Comparison of ENCODE assay signal across 17 cellular contexts in genomic region chr3:139301654-139302053, GRCh38. TPM values are rescaled to one million over a fixed set of nuclear protein-coding genes. Genes with fewer than 3 reads are reported as not detected.
DNase-seq lines count a peak whose midpoint lies in the region; TF ChIP-seq lines count a peak whose summit lies in the region.
"Had no signal": no experiment of that assay in that cellular context is flagged by ENCODE, and none has a peak within 500 bp of the region (broad histone marks: within the 10 kb centered on the region; RNA-seq: fewer than 3 reads in every experiment).

No MANE protein-coding gene starts in this region.

- no CpG with 5 or more reads among the region's 4 CpGs for WGBS in trophoblast cell (ENCODE audit: extremely low coverage, insufficient coverage, insufficient read length)

- H3K4ac ChIP-seq in trophoblast cell (ENCODE audit: low read depth, low read length): no peak overlapping the region

- peak overlapping the region; percentile 12 for H3K18ac ChIP-seq in trophoblast cell (ENCODE audit: low read length)

- H4K8ac ChIP-seq in trophoblast cell (ENCODE audit: low read depth, low read length): peak overlapping the region; percentile 5

- H2BK5ac ChIP-seq in trophoblast cell (ENCODE audit: low read depth, low read length, poor library complexity): peak overlapping the region; percentile 19

- H2BK12ac ChIP-seq in trophoblast cell (ENCODE audit: low read length): peak overlapping the region; percentile 70

- H3K27me3 ChIP-seq in AG04450 (ENCODE audit: control insufficient read depth, insufficient read depth, low read length) (no peaks in the 10 kb centered on the region), MG63 (no peaks in the 10 kb centered on the region), trophoblast cell (ENCODE audit: insufficient read depth, low read length) (no peaks in the 10 kb centered on the region), A673 (replicated peaks; ENCODE audit: insufficient read depth, low read depth, low read length, poor library complexity) (no peaks in the 10 kb centered on the region)
- H3K27me3 ChIP-seq: uterus had no signal

- intact Hi-C loops in A673 (cut with micrococcal nuclease; ENCODE audit: unreplicated experiment): no loop called here

- no peaks in the 10 kb centered on the region for H3K79me2 ChIP-seq in trophoblast cell (ENCODE audit: control insufficient read depth, insufficient read depth, low read length, poor library complexity)

- H3K79me1 ChIP-seq in trophoblast cell (ENCODE audit: low read length): peaks cover 19% of the 10 kb centered on the region

- peak overlapping the region; percentile 49 for H2BK120ac ChIP-seq in trophoblast cell (ENCODE audit: insufficient read depth, low read length, poor library complexity)

- H3K14ac ChIP-seq in trophoblast cell (ENCODE audit: low read length): peak overlapping the region; percentile 25

- peak overlapping the region; percentile 49 for H2AK5ac ChIP-seq in trophoblast cell (ENCODE audit: low read length)

- CTCF ChIA-PET in AG04450 (lab: Charles Lee): interaction anchor here (0.7 to 5.4 kb wide), 8 partner anchors 9 to 385 kb away, joined by 3 to 33 read pairs (median 4); no protein-coding TSS in a partner anchor
- CTCF ChIA-PET in A673 (lab: Charles Lee): no interaction called here

- no peaks in the 10 kb centered on the region; the same call in 1 of the 2 replicates for H3K9me3 ChIP-seq in AG04450 (ENCODE audit: control insufficient read depth, insufficient read depth, low read length)
- no peaks in the 10 kb centered on the region for H3K9me3 ChIP-seq in MG63
- no peaks in the 10 kb centered on the region for H3K9me3 ChIP-seq in trophoblast cell (ENCODE audit: insufficient read depth, low read depth, low read length)
- no peaks in the 10 kb centered on the region for H3K9me3 ChIP-seq in A673 (ENCODE audit: low read depth, low read length, poor library complexity, severe bottlenecking)
- H3K9me3 ChIP-seq: mucosa of descending colon, uterus had no signal

- peak overlapping the region; percentile 65 for H4K91ac ChIP-seq in trophoblast cell (ENCODE audit: low read depth, low read length)

- H3K9ac ChIP-seq in trophoblast cell (ENCODE audit: low read length): no peak overlapping the region

- no peak for DNase-seq in AG04450 (ENCODE audit: low read depth, low spot score)
- DNase-seq in MG63: peak; percentile 90
- peak; percentile 14 for DNase-seq in astrocyte of the hippocampus (ENCODE audit: low read depth, low spot score)
- DNase-seq in trophoblast cell: no peak
- no peak for DNase-seq in NCI-H774 (lab: John Stamatoyannopoulos, UW)
- no peak for DNase-seq in A673 (ENCODE audit: low spot score)
- no peak for DNase-seq in NCI-H446 treated with DMSO at 0.1 percent for 48 hours (lab: John Stamatoyannopoulos, UW)
- DNase-seq in EL: no peak
- DNase-seq: activated CD4-positive, alpha-beta T cell treated with anti-CD3 and anti-CD28 coated beads for 36 hours; CD4-positive, alpha-beta T cell; NCI-H1092; NCI-H2029; NCI-H345; stimulated activated CD8-positive, alpha-beta memory T cell treated with anti-CD3 and anti-CD28 coated beads, Interleukin-4, amount 100 ng/mL, for 48 hours; substantia nigra had no signal

- H3K27ac ChIP-seq in AG04450 (ENCODE audit: low read depth, low read length): peak overlapping the region; percentile 89
- peak overlapping the region; percentile 55 for H3K27ac ChIP-seq in trophoblast cell (ENCODE audit: low read depth, low read length)
- H3K27ac ChIP-seq in A673 (ENCODE audit: low read depth, low read length, poor library complexity, severe bottlenecking): no peak overlapping the region
- H3K27ac ChIP-seq: uterus had no signal

- POLR2A ChIA-PET in AG04450 (lab: Yijun Ruan, JAX) (interaction anchor here (0.6 to 2.1 kb wide), 8 partner anchors 8 to 180 kb away, joined by 3 to 17 read pairs (median 6); partner anchors contain the start of gene COPB2), A673 (lab: Charles Lee; ENCODE audit: low non-redundant PET) (no interaction called here)

- H3K36me3 ChIP-seq in MG63: no peaks in the 10 kb centered on the region
- no peaks in the 10 kb centered on the region for H3K36me3 ChIP-seq in trophoblast cell (ENCODE audit: control insufficient read depth in 1 of 2, insufficient read depth in 2 of 2, low read length in 2 of 2)
- no peaks in the 10 kb centered on the region for H3K36me3 ChIP-seq in A673 (ENCODE audit: insufficient read depth, low read length, poor library complexity, severe bottlenecking)
- H3K36me3 ChIP-seq: uterus had no signal

- H3K23ac ChIP-seq in trophoblast cell (ENCODE audit: low read length): no peak overlapping the region

- no peak overlapping the region for H3K4me2 ChIP-seq in trophoblast cell (ENCODE audit: low read length)

- no peak overlapping the region for H4K12ac ChIP-seq in trophoblast cell (ENCODE audit: low read depth, low read length)

- H3K4me1 ChIP-seq in trophoblast cell (ENCODE audit: control insufficient read depth in 1 of 2, insufficient read depth in 2 of 2, low read length in 2 of 2) (peaks cover 17 to 31% of the 10 kb centered on the region in 2 experiments), A673 (ENCODE audit: insufficient read depth, low read length, poor library complexity, severe bottlenecking) (no peaks in the 10 kb centered on the region)
- H3K4me1 ChIP-seq: uterus had no signal

- TF ChIP-seq CTCF in AG04450 (IDR thresholded peaks at IDR 0.05; ENCODE audit: low read depth, low read length) (no peak), A673 (conservative IDR thresholded peaks at IDR 0.05; ENCODE audit: low read depth, low read length) (no peak)

- no peak overlapping the region for H2AFZ ChIP-seq in trophoblast cell (ENCODE audit: insufficient read depth, low read length, poor library complexity)

- BruUV-seq in A673 (replicated peaks; lab: Mats Ljungman, UMichigan): no TSS peak

- H3K4me3 ChIP-seq in AG04450 (ENCODE audit: low read depth, low read length) (no peak overlapping the region), MG63 (no peak overlapping the region), trophoblast cell (ENCODE audit: low read depth, low read length) (no peak overlapping the region), A673 (ENCODE audit: low read depth, low read length, poor library complexity, severe bottlenecking) (no peak overlapping the region)
- H3K4me3 ChIP-seq: mucosa of descending colon, uterus had no signal

RNA-seq across cellular contexts. Expression of gene MRPS22, which starts 42.2 kb away (rescaled TPM):
- polyA plus RNA-seq in AG04450 (2011; rRNA removed): 50.1 and 68.4 TPM in 2 replicates
- 22.1 and 37.3 TPM in 2 replicates for polyA minus RNA-seq in AG04450 (2011; rRNA and poly(A)+ RNA removed)
- 147 and 166 TPM in 2 replicates for total RNA-seq in MG63 (2014; rRNA removed; shearing (Covaris generic); ENCODE audit: low replicate concordance)
- 54.2 and 55.0 TPM in 2 replicates for polyA plus RNA-seq in trophoblast cell (2013)
- 61.6 and 61.9 TPM in 2 replicates for total RNA-seq in A673 (2021)

Comparison
In these comparisons a context has a peak if more than half of its experiments do, and no peak if none do; other contexts are left out.
1. DNase-seq: peak in MG63 (single experiment) and astrocyte of the hippocampus (single experiment); none in AG04450 (single experiment), trophoblast cell (0 of 2), NCI-H774 (single experiment), A673 (single experiment), NCI-H446 treated with DMSO at 0.1 percent for 48 hours (single experiment) and EL (single experiment).